Comparison of ENCODE assay signal across 8 cellular contexts in the genomic region with DNA sequence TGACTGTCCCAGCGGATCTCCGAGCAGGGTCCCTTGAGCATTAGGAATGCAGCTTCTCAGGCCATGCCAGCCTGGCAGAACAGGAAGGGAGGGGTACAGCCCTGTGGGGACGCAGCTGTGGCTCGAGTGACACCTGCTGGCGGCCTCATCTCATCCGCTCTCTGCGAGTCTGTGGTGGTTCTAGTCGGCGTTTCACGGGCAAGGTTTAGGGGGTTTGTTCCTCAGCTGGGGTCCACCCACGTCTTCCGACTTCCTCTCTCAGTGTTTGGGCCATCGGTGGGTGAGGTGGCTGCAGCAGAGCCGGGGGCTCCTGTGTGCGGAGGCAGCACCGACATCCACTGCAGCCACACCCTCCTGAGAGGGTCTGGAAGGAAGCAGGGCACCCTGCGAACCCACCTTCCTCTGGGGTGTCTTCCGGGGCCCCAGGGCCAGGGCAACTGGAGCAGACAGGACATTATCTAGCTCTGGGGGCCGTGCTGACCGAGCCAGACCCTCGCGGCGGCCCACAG. TPM values are rescaled to one million over a fixed set of nuclear protein-coding genes. Genes with fewer than 3 reads are reported as not detected.
DNase-seq lines count a peak whose midpoint lies in the region; ATAC-seq and TF ChIP-seq lines count a peak whose summit lies in the region.

No MANE protein-coding gene starts in this region.

- H3K9me3 ChIP-seq in upper lobe of right lung: no peaks in the 10 kb centered on the region

- H3K9me3 Mint-ChIP-seq in progenitor cell of endocrine pancreas (ENCODE audit: low read depth): peaks cover 10% of the 10 kb centered on the region

- peak; percentile 26 for DNase-seq in DMS153 (lab: John Stamatoyannopoulos, UW)
- peak; percentile 73 for DNase-seq in KBM-7
- peak; percentile 16 to 71 (median 48) for DNase-seq in activated naive CD4-positive, alpha-beta T cell (lab: John Stamatoyannopoulos, UW)
- DNase-seq in germinal center (ENCODE audit: low spot score): peak; percentile 81
- DNase-seq in progenitor cell of endocrine pancreas (ENCODE audit: low spot score, unreplicated experiment): no peak
- peak; percentile 80 for DNase-seq in upper lobe of right lung

- peaks cover 14% of the 10 kb centered on the region for H3K4me1 ChIP-seq in upper lobe of right lung

- intact Hi-C loops in upper lobe of right lung (cut with DNase I): loop anchor here (10.0 kb wide), 1 partner anchor 221 kb away; no protein-coding TSS in a partner anchor

- peaks cover 4% of the 10 kb centered on the region for H3K27me3 Mint-ChIP-seq in progenitor cell of endocrine pancreas

- TF ChIP-seq CTCF in progenitor cell of endocrine pancreas (IDR thresholded peaks at IDR 0.05; ENCODE audit: unreplicated experiment) (peak; percentile 52), upper lobe of right lung (IDR thresholded peaks at IDR 0.05) (peak; percentile 57)

- no peak overlapping the region for H3K27ac ChIP-seq in upper lobe of right lung

- no peaks in the 10 kb centered on the region for H3K36me3 ChIP-seq in upper lobe of right lung

- in situ Hi-C loops in KBM-7 (cut with MboI; ENCODE audit: low pct_unique_long_range_greater_than_20kb, low sequenced_read_pairs): no loop called here

- H3K27ac Mint-ChIP-seq in progenitor cell of endocrine pancreas: no peak overlapping the region

- H3K4me3 ChIP-seq in upper lobe of right lung: peak overlapping the region; percentile 35

- H3K27me3 ChIP-seq in upper lobe of right lung: no peaks in the 10 kb centered on the region

- H3K36me3 Mint-ChIP-seq in progenitor cell of endocrine pancreas (ENCODE audit: insufficient read depth): peaks cover 8% of the 10 kb centered on the region

- peaks cover 2% of the 10 kb centered on the region for H3K4me1 Mint-ChIP-seq in progenitor cell of endocrine pancreas (ENCODE audit: low read depth)

- no peak overlapping the region for H3K4me3 Mint-ChIP-seq in progenitor cell of endocrine pancreas (ENCODE audit: low read depth)

- ATAC-seq in SK-N-SH treated with all-trans-retinoic acid at 6 μM for 48 hours: peak; percentile 93
- peak; percentile 80 for ATAC-seq in upper lobe of right lung
- ATAC-seq in GM19023 (IDR thresholded peaks at IDR 0.05; ENCODE audit: unreplicated experiment): no peak

TF ChIP-seq in SK-N-SH treated with all-trans-retinoic acid at 6 μM for 48 hours, 23 proteins besides CTCF, POLR2A, EP300 and RAD21:
- TF ChIP-seq ZNF8 (CRISPR knock-in tag; IDR thresholded peaks at IDR 0.05) (no peak), OSR1 (CRISPR knock-in tag; IDR thresholded peaks at IDR 0.05) (no peak), ZFP3 (CRISPR knock-in tag; IDR thresholded peaks at IDR 0.05) (no peak), CSDC2 (CRISPR knock-in tag; IDR thresholded peaks at IDR 0.05) (no peak), BACH2 (CRISPR knock-in tag; IDR thresholded peaks at IDR 0.05; ENCODE audit: borderline replicate concordance) (no peak), GLIS3 (CRISPR knock-in tag; IDR thresholded peaks at IDR 0.05) (no peak), ARNTL (CRISPR knock-in tag; IDR thresholded peaks at IDR 0.05; ENCODE audit: borderline replicate concordance, low read depth) (no peak), ZNF565 (CRISPR knock-in tag; conservative IDR thresholded peaks at IDR 0.05; ENCODE audit: low read depth) (no peak)
- TF ChIP-seq, protein P1, sequence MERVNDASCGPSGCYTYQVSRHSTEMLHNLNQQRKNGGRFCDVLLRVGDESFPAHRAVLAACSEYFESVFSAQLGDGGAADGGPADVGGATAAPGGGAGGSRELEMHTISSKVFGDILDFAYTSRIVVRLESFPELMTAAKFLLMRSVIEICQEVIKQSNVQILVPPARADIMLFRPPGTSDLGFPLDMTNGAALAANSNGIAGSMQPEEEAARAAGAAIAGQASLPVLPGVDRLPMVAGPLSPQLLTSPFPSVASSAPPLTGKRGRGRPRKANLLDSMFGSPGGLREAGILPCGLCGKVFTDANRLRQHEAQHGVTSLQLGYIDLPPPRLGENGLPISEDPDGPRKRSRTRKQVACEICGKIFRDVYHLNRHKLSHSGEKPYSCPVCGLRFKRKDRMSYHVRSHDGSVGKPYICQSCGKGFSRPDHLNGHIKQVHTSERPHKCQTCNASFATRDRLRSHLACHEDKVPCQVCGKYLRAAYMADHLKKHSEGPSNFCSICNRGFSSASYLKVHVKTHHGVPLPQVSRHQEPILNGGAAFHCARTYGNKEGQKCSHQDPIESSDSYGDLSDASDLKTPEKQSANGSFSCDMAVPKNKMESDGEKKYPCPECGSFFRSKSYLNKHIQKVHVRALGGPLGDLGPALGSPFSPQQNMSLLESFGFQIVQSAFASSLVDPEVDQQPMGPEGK (CRISPR knock-in tag; IDR thresholded peaks at IDR 0.05; ENCODE audit: borderline replicate concordance): no peak
- TF ChIP-seq, protein P2, sequence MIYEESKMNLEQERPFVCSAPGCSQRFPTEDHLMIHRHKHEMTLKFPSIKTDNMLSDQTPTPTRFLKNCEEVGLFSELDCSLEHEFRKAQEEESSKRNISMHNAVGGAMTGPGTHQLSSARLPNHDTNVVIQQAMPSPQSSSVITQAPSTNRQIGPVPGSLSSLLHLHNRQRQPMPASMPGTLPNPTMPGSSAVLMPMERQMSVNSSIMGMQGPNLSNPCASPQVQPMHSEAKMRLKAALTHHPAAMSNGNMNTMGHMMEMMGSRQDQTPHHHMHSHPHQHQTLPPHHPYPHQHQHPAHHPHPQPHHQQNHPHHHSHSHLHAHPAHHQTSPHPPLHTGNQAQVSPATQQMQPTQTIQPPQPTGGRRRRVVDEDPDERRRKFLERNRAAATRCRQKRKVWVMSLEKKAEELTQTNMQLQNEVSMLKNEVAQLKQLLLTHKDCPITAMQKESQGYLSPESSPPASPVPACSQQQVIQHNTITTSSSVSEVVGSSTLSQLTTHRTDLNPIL (CRISPR knock-in tag; IDR thresholded peaks at IDR 0.05; ENCODE audit: low read depth): no peak
- TF ChIP-seq, protein P3, sequence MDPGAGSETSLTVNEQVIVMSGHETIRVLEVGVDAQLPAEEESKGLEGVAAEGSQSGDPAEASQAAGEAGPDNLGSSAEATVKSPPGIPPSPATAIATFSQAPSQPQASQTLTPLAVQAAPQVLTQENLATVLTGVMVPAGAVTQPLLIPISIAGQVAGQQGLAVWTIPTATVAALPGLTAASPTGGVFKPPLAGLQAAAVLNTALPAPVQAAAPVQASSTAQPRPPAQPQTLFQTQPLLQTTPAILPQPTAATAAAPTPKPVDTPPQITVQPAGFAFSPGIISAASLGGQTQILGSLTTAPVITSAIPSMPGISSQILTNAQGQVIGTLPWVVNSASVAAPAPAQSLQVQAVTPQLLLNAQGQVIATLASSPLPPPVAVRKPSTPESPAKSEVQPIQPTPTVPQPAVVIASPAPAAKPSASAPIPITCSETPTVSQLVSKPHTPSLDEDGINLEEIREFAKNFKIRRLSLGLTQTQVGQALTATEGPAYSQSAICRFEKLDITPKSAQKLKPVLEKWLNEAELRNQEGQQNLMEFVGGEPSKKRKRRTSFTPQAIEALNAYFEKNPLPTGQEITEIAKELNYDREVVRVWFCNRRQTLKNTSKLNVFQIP (CRISPR knock-in tag; IDR thresholded peaks at IDR 0.05; ENCODE audit: borderline replicate concordance, low read depth): no peak
- TF ChIP-seq, protein P4, sequence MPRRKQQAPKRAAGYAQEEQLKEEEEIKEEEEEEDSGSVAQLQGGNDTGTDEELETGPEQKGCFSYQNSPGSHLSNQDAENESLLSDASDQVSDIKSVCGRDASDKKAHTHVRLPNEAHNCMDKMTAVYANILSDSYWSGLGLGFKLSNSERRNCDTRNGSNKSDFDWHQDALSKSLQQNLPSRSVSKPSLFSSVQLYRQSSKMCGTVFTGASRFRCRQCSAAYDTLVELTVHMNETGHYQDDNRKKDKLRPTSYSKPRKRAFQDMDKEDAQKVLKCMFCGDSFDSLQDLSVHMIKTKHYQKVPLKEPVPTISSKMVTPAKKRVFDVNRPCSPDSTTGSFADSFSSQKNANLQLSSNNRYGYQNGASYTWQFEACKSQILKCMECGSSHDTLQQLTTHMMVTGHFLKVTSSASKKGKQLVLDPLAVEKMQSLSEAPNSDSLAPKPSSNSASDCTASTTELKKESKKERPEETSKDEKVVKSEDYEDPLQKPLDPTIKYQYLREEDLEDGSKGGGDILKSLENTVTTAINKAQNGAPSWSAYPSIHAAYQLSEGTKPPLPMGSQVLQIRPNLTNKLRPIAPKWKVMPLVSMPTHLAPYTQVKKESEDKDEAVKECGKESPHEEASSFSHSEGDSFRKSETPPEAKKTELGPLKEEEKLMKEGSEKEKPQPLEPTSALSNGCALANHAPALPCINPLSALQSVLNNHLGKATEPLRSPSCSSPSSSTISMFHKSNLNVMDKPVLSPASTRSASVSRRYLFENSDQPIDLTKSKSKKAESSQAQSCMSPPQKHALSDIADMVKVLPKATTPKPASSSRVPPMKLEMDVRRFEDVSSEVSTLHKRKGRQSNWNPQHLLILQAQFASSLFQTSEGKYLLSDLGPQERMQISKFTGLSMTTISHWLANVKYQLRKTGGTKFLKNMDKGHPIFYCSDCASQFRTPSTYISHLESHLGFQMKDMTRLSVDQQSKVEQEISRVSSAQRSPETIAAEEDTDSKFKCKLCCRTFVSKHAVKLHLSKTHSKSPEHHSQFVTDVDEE (CRISPR knock-in tag; IDR thresholded peaks at IDR 0.05): no peak
- TF ChIP-seq, protein P5, sequence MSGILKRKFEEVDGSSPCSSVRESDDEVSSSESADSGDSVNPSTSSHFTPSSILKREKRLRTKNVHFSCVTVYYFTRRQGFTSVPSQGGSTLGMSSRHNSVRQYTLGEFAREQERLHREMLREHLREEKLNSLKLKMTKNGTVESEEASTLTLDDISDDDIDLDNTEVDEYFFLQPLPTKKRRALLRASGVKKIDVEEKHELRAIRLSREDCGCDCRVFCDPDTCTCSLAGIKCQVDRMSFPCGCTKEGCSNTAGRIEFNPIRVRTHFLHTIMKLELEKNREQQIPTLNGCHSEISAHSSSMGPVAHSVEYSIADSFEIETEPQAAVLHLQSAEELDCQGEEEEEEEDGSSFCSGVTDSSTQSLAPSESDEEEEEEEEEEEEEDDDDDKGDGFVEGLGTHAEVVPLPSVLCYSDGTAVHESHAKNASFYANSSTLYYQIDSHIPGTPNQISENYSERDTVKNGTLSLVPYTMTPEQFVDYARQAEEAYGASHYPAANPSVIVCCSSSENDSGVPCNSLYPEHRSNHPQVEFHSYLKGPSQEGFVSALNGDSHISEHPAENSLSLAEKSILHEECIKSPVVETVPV (CRISPR knock-in tag; IDR thresholded peaks at IDR 0.05): no peak

RNA-seq across cellular contexts. Expression of a gene that starts 33.3 kb away (rescaled TPM):
- total RNA-seq in progenitor cell of endocrine pancreas (23.1 and 26.4 TPM in 2 replicates), upper lobe of right lung (0.29 TPM)

Comparison
In these comparisons a context has a peak if more than half of its experiments do, and no peak if none do; other contexts are left out.
1. RNA of a gene that starts 33.3 kb away (total RNA-seq): 23.1 to 26.4 TPM in progenitor cell of endocrine pancreas; 0.29 TPM in upper lobe of right lung (single experiment); every median in the first group is over 10 times any median in the second.